In the genomic region with DNA sequence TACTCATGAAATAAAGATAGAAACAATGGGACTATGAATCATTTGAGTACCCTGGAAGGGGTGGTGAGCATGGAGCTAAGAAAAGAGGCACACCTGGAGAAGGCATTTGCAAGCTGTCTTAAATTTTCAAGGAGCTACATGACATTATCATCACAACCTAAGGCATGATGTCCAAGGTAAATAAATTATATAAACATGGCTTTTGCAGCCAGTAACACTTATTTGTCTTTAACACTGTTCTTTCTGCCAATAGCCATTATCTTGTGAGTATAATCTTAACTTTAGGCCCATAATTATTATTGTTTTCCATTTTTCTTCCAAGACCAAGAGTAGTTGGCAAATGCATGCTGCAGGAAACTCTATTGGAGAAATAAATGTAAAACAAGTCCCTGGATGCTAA, we compare ENCODE assay signal across 19 cellular contexts.
"Had no signal": no experiment of that assay in that cellular context is flagged by ENCODE, and none has a peak within 500 bp of the region (broad histone marks: within the 10 kb centered on the region; RNA-seq: fewer than 3 reads in every experiment).

No MANE protein-coding gene starts in this region.

- H3K9me3 ChIP-seq: left ventricle myocardium inferior, ovary, right atrium auricular region, right lobe of liver, suprapubic skin, thoracic aorta, tibial nerve, uterus had no signal

- H3K4me3 ChIP-seq: hepatocyte, left ventricle myocardium inferior, lung, ovary, right atrium auricular region, right lobe of liver, skin epidermis, suprapubic skin, thoracic aorta, tibial nerve, uterus had no signal

- H3K4me1 ChIP-seq: left ventricle myocardium inferior, right atrium auricular region, right lobe of liver, suprapubic skin, tibial nerve, uterus had no signal

- DNase-seq: islet precursor cell; left ventricle myocardium inferior; mesendoderm; naive thymus-derived CD4-positive, alpha-beta T cell; ovary; right lobe of liver; stimulated activated CD4-positive, alpha-beta T cell treated with anti-CD3 and anti-CD28 coated beads, Interleukin-12 subunit alpha, Interleukin-12 subunit beta, amount 100 ng/mL, for 4 hours; stimulated activated CD4-positive, alpha-beta T cell treated with anti-CD3 and anti-CD28 coated beads, Interleukin-15, amount 100 ng/mL, for 24 hours; stimulated activated CD4-positive, alpha-beta T cell treated with anti-CD3 and anti-CD28 coated beads, Interleukin-2, amount 100 ng/mL, for 24 hours; stimulated activated CD4-positive, alpha-beta T cell treated with anti-CD3 and anti-CD28 coated beads, Interleukin-4, amount 100 ng/mL, for 24 hours; stimulated activated naive CD4-positive, alpha-beta T cell; uterus had no signal

- H3K36me3 ChIP-seq: left ventricle myocardium inferior, ovary, right atrium auricular region, right lobe of liver, suprapubic skin, thoracic aorta, tibial nerve, uterus had no signal

- H3K27me3 ChIP-seq: hepatocyte, ovary, right atrium auricular region, right lobe of liver, suprapubic skin, tibial nerve, uterus had no signal

- H3K27ac ChIP-seq: hepatocyte, left ventricle myocardium inferior, ovary, right atrium auricular region, right lobe of liver, skin epidermis, suprapubic skin, thoracic aorta, tibial nerve, uterus had no signal
